8 cellular contexts compared by ENCODE assay signal in genomic region chr4:82905205-82905604, GRCh38. TPM values are rescaled to one million over a fixed set of nuclear protein-coding genes. Genes with fewer than 3 reads are reported as not detected.
DNase-seq lines count a peak whose midpoint lies in the region; ATAC-seq, FAIRE-seq and TF ChIP-seq lines count a peak whose summit lies in the region.

No MANE protein-coding gene starts in this region.

- H3K79me1 ChIP-seq in IMR-90 (ENCODE audit: low read depth in 1 of 2, low read length in 2 of 2), result peaks cover 0 to 9% of the 10 kb centered on the region in 2 experiments; a peak in 1 of 4 replicates

- TF ChIP-seq POLR2A in GM12892 (IDR thresholded peaks at IDR 0.05; ENCODE audit: low read depth, low read length) (no peak), IMR-90 (IDR thresholded peaks at IDR 0.05; ENCODE audit: low read depth, low read length) (no peak)

- H3K4me3 ChIP-seq in IMR-90 (ENCODE audit: insufficient read depth, low read depth, low read length), result no peak overlapping the region
- H3K4me3 ChIP-seq in dorsolateral prefrontal cortex, result no peak overlapping the region

- no CpG with 5 or more reads among the region's 2 CpGs for WGBS in IMR-90 (ENCODE audit: extremely low coverage in 2 of 2, insufficient read length in 1 of 2), 2 experiments

- no TSS peak for BruUV-seq in IMR-90 (replicated peaks; lab: Mats Ljungman, UMichigan)

- TF ChIP-seq CTCF in IMR-90 (conservative IDR thresholded peaks at IDR 0.05; ENCODE audit: low read depth, low read length) (no peak), dorsolateral prefrontal cortex (IDR thresholded peaks at IDR 0.05 in 54 of 56, conservative IDR thresholded peaks at IDR 0.05 in 2 of 56; ENCODE audit: low read depth in 1 of 56, partially characterized antibody in 56 of 56) (no peak)

- no peaks in the 10 kb centered on the region for H3K9me3 ChIP-seq in IMR-90 (ENCODE audit: control insufficient read depth, insufficient read depth, low read length)

- H3K9me3 Mint-ChIP-seq in activated naive CD8-positive, alpha-beta T cell treated with anti-CD3 and anti-CD28 coated beads for 36 hours, result no peaks in the 10 kb centered on the region

- intact Hi-C loops in IMR-90 (cut with micrococcal nuclease), result no loop called here
- intact Hi-C loops in dorsolateral prefrontal cortex (cut with DNase I), result no loop called here

- H2BK5ac ChIP-seq in IMR-90 (ENCODE audit: low read depth, low read length, poor library complexity, severe bottlenecking), result no peak overlapping the region

- peaks cover 41% of the 10 kb centered on the region for H3K4me1 Mint-ChIP-seq in activated naive CD8-positive, alpha-beta T cell treated with anti-CD3 and anti-CD28 coated beads for 36 hours

- no peak overlapping the region for H3K9ac ChIP-seq in IMR-90 (ENCODE audit: low read depth, low read length)

- H2AFZ ChIP-seq in IMR-90 (replicated peaks; ENCODE audit: low read length, poor library complexity), result no peak overlapping the region

- no peaks in the 10 kb centered on the region; the same call in 1 of the 2 replicates for H3K36me3 ChIP-seq in IMR-90 (ENCODE audit: control insufficient read depth, insufficient read depth, low read length)

- FAIRE-seq in GM12892 (lab: Jason Lieb, UNC), result peak; percentile 85

- H3K23ac ChIP-seq in IMR-90 (ENCODE audit: low read depth, low read length), result no peak overlapping the region

- no peak for TF ChIP-seq RAD21 in IMR-90 (IDR thresholded peaks at IDR 0.05; ENCODE audit: low read length)

- H3K4me1 ChIP-seq in IMR-90 (ENCODE audit: control insufficient read depth, insufficient read depth, low read length), result no peaks in the 10 kb centered on the region

- CTCF ChIA-PET in IMR-90 (lab: Yijun Ruan, JAX), result no interaction called here

- no peak overlapping the region; the same call in 1 of the 2 replicates for H3K4me2 ChIP-seq in IMR-90 (ENCODE audit: low read depth, low read length)

- no peak overlapping the region for H2AK5ac ChIP-seq in IMR-90 (ENCODE audit: low read depth, low read length)

- no peak overlapping the region for H2BK15ac ChIP-seq in IMR-90 (ENCODE audit: low read depth, low read length)

- no peak overlapping the region for H3K56ac ChIP-seq in IMR-90 (ENCODE audit: extremely low read depth, insufficient read depth, low read length)

- H3K27me3 Mint-ChIP-seq in activated naive CD8-positive, alpha-beta T cell treated with anti-CD3 and anti-CD28 coated beads for 36 hours, result no peaks in the 10 kb centered on the region

- peak overlapping the region; percentile 68 for H3K4me3 Mint-ChIP-seq in activated naive CD8-positive, alpha-beta T cell treated with anti-CD3 and anti-CD28 coated beads for 36 hours

- H2BK120ac ChIP-seq in IMR-90 (ENCODE audit: low read depth, low read length), result no peak overlapping the region

- dilution Hi-C loops in IMR-90 (cut with HindIII; ENCODE audit: low sequenced_read_pairs, unreplicated experiment), result no loop called here

- H3K18ac ChIP-seq in IMR-90 (ENCODE audit: low read depth, low read length), result no peak overlapping the region

- ATAC-seq in GM21529 (IDR thresholded peaks at IDR 0.05; ENCODE audit: unreplicated experiment) (peak; percentile 50), IMR-90 (ENCODE audit: low read depth) (no peak)

- no peaks in the 10 kb centered on the region for H3K36me3 Mint-ChIP-seq in activated naive CD8-positive, alpha-beta T cell treated with anti-CD3 and anti-CD28 coated beads for 36 hours

- peak overlapping the region; percentile 88 for H3K27ac Mint-ChIP-seq in activated naive CD8-positive, alpha-beta T cell treated with anti-CD3 and anti-CD28 coated beads for 36 hours

- in situ Hi-C loops in IMR-90 (cut with MboI; ENCODE audit: low sequenced_read_pairs), result no loop called here

- POLR2A ChIA-PET in IMR-90 (lab: Charles Lee; ENCODE audit: unreplicated experiment), result interaction anchor here (0.6 kb wide), 1 partner anchor 13 kb away, joined by 3 read pairs; no protein-coding TSS in a partner anchor

- no peak overlapping the region for H3K14ac ChIP-seq in IMR-90 (replicated peaks; ENCODE audit: low read depth, low read length)

- H3K9me1 ChIP-seq in IMR-90 (ENCODE audit: insufficient read depth, low read length), result peaks cover 2% of the 10 kb centered on the region; the same call in 1 of the 2 replicates

- no peak overlapping the region for H4K8ac ChIP-seq in IMR-90 (ENCODE audit: low read depth in 2 of 2, low read length in 2 of 2)

- no peak overlapping the region for H4K91ac ChIP-seq in IMR-90 (ENCODE audit: insufficient read depth, low read depth, low read length)

- DNase-seq in GM12892 (ENCODE audit: insufficient read length) (no peak), IMR-90 (peak; percentile 64), dorsolateral prefrontal cortex (no peak), NCI-H1048 (lab: John Stamatoyannopoulos, UW) (no peak), NCI-H1417 treated with DMSO at 0.1 percent for 48 hours (lab: John Stamatoyannopoulos, UW) (no peak), putamen (ENCODE audit: low spot score) (no peak)
- peak; percentile 40 for DNase-seq in activated naive CD8-positive, alpha-beta T cell treated with anti-CD3 and anti-CD28 coated beads for 36 hours

- no peak overlapping the region for H2BK20ac ChIP-seq in IMR-90 (ENCODE audit: low read depth, low read length)

- no peak overlapping the region for H4K5ac ChIP-seq in IMR-90 (ENCODE audit: low read depth, low read length)

- no peaks in the 10 kb centered on the region for H4K20me1 ChIP-seq in IMR-90 (ENCODE audit: insufficient read depth, low read length)

- no peak overlapping the region for H3K4ac ChIP-seq in IMR-90 (ENCODE audit: low read depth, low read length)

- H3K27ac ChIP-seq in IMR-90 (ENCODE audit: insufficient read depth, low read length) (no peak overlapping the region), dorsolateral prefrontal cortex (no peak overlapping the region)

- H3K27me3 ChIP-seq in IMR-90 (ENCODE audit: control insufficient read depth, insufficient read depth, low read length) (no peaks in the 10 kb centered on the region), dorsolateral prefrontal cortex (no peaks in the 10 kb centered on the region)

- H2AK9ac ChIP-seq in IMR-90 (replicated peaks; ENCODE audit: low read depth, low read length, poor library complexity), result no peak overlapping the region

TF ChIP-seq in IMR-90, 13 proteins besides CTCF, POLR2A, EP300 and RAD21:
- TF ChIP-seq, protein P1, sequence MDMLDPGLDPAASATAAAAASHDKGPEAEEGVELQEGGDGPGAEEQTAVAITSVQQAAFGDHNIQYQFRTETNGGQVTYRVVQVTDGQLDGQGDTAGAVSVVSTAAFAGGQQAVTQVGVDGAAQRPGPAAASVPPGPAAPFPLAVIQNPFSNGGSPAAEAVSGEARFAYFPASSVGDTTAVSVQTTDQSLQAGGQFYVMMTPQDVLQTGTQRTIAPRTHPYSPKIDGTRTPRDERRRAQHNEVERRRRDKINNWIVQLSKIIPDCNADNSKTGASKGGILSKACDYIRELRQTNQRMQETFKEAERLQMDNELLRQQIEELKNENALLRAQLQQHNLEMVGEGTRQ (IDR thresholded peaks at IDR 0.05; ENCODE audit: low read depth, low read length), result no peak
- peak; percentile 30; the same call in 1 of the 2 replicates for TF ChIP-seq FOS (IDR thresholded peaks at IDR 0.05; ENCODE audit: low read depth, low read length)

RNA-seq across cellular contexts. Expression of gene THAP9, which starts 4.7 kb away (rescaled TPM):
- 2.4 TPM for polyA plus RNA-seq in GM12892 (2012; ENCODE audit: missing spikeins)
- total RNA-seq in IMR-90 (2012; rRNA removed) (2.9 and 4.2 TPM in 2 replicates), dorsolateral prefrontal cortex (10 to 100 TPM in 24 of 120 experiments, 1 to 10 TPM in 96; 4.1 to 16.4 (median 7.3) TPM)
- 0.86 and 0.98 TPM in 2 replicates for polyA plus RNA-seq in IMR-90 (2012; rRNA removed)
- 0.20 and 0.30 TPM in 2 replicates for polyA plus RNA-seq in IMR-90 (2012; cell fraction: cytosol; rRNA removed)
- polyA plus RNA-seq in IMR-90 (2012; cell fraction: nucleus; rRNA removed; ENCODE audit: low replicate concordance), result 0.17 and 1.7 TPM in 2 replicates
- 1 to 10 TPM; 3.8 to 4.9 TPM for total RNA-seq in activated naive CD8-positive, alpha-beta T cell treated with anti-CD3 and anti-CD28 coated beads for 36 hours

RNA-seq across cellular contexts. Expression of gene SEC31A, which starts 14.3 kb away (rescaled TPM):
- polyA plus RNA-seq in GM12892 (2012; ENCODE audit: missing spikeins), result 89.7 TPM
- total RNA-seq in IMR-90 (2012; rRNA removed) (366 and 369 TPM in 2 replicates), dorsolateral prefrontal cortex (100 to 1,000 TPM in 119 of 120 experiments, 10 to 100 TPM in 1; 85.5 to 171 (median 130) TPM)
- polyA plus RNA-seq in IMR-90 (2012; rRNA removed), result 275 and 278 TPM in 2 replicates
- 60.2 and 117 TPM in 2 replicates for polyA plus RNA-seq in IMR-90 (2012; cell fraction: cytosol; rRNA removed)
- 132 and 517 TPM in 2 replicates for polyA plus RNA-seq in IMR-90 (2012; cell fraction: nucleus; rRNA removed; ENCODE audit: low replicate concordance)
- 10 to 100 TPM; 78.8 to 88.3 TPM for total RNA-seq in activated naive CD8-positive, alpha-beta T cell treated with anti-CD3 and anti-CD28 coated beads for 36 hours

Comparison
In these comparisons a context has a peak if more than half of its experiments do, and no peak if none do; other contexts are left out.
1. DNase-seq: peak in IMR-90 (single experiment) and activated naive CD8-positive, alpha-beta T cell treated with anti-CD3 and anti-CD28 coated beads for 36 hours (single experiment); none in GM12892 (single experiment), dorsolateral prefrontal cortex (0 of 10), NCI-H1048 (single experiment), NCI-H1417 treated with DMSO at 0.1 percent for 48 hours (single experiment) and putamen (single experiment).